Comparison of ENCODE assay signal across 1 cellular context in the genomic region with DNA sequence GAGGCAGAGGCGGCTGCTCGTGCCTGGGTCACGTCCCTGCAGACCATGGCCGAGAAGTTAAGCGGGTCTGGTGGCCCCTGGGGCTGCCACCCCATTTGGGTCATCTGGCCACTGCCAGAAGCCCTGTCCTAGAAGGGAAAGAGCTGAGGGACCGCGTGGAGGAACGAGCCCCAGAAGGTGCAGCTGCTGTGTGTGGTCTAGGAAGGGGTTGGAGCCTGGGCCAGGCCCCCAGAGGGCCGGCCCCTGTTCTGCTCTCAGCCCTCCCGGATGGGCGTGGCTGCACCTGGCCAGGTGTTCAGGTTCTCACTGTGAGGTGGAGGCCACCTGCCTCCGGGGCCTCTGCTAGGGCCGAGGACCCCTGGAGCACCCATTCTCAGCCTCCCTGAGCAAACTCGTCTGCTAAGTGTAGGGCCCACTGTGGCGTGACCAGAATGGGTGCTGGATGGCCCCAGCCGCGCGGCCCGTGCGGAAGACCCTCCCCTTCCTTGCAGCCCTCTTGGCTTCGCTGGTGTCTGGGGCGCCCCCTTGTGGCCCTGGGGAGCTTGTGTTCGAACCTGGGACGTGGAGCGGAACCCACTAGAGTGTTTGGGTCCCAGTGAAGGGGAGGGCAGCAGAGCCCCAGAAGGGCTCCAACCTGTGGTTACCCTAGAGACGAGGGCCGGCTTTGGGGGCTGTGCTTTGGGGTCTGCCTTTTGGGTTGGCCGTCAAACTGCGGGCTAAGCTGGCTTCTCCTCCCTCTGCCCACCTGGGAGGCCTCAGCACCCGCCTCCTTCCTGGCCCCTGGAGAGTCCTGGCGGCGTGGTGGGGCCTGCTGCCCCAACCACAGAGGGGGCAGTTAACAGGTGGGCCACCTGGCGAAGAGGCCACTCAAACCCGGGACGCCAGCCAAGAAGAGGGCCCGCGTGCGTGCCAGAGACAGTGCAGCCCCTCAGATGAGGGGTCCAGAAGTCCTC.
TF ChIP-seq lines count a peak whose summit lies in the region.

No MANE protein-coding gene starts in this region.

TF ChIP-seq in K562, 482 proteins besides CTCF, POLR2A, EP300 and RAD21 (continued from another document and continues in another):
- TF ChIP-seq ZNF174 (CRISPR knock-in tag; IDR thresholded peaks at IDR 0.05) (no peak), ARID3B (CRISPR knock-in tag; IDR thresholded peaks at IDR 0.05; ENCODE audit: borderline replicate concordance) (no peak), ILK (tag; IDR thresholded peaks at IDR 0.05; ENCODE audit: borderline replicate concordance, low read depth) (no peak), BACH1 (tag; IDR thresholded peaks at IDR 0.05) (no peak), MBD2 (IDR thresholded peaks at IDR 0.05; ENCODE audit: borderline replicate concordance, low read depth) (no peak), EHMT2 (IDR thresholded peaks at IDR 0.05) (no peak), SMARCE1 (IDR thresholded peaks at IDR 0.05) (no peak), HNRNPK (IDR thresholded peaks at IDR 0.05; ENCODE audit: low read depth, low read length, poor library complexity, severe bottlenecking) (no peak), HDGF (IDR thresholded peaks at IDR 0.05) (no peak), CBX8 (IDR thresholded peaks at IDR 0.05; ENCODE audit: borderline replicate concordance, extremely low read depth, low read depth, low read length, poor library complexity, severe bottlenecking) (no peak), ZBTB17 (CRISPR knock-in tag; IDR thresholded peaks at IDR 0.05) (peak; percentile 46; the same call in 1 of the 2 replicates), HNRNPLL (IDR thresholded peaks at IDR 0.05; ENCODE audit: low read depth, low read length, poor library complexity, severe bottlenecking) (peak; percentile 28), MYC (IDR thresholded peaks at IDR 0.05; ENCODE audit: low read depth, low read length) (no peak), MYC (CRISPR knock-in tag; IDR thresholded peaks at IDR 0.05; ENCODE audit: borderline replicate concordance, low read depth) (peak; percentile 38; the same call in 1 of the 2 replicates), SP2 (IDR thresholded peaks at IDR 0.05; ENCODE audit: extremely low read depth, low read depth, low read length, poor library complexity, severe bottlenecking) (no peak), NR2C2 (CRISPR knock-in tag; IDR thresholded peaks at IDR 0.05) (no peak), NR2C2 (tag; IDR thresholded peaks at IDR 0.05) (no peak), NCOA4 (IDR thresholded peaks at IDR 0.05; ENCODE audit: partially characterized antibody) (no peak), CREB3 (tag; conservative IDR thresholded peaks at IDR 0.05; ENCODE audit: low read depth) (no peak), TSHZ1 (CRISPR knock-in tag; IDR thresholded peaks at IDR 0.05) (no peak), CREM (IDR thresholded peaks at IDR 0.05; ENCODE audit: low read depth) (peak; percentile 7; the same call in 1 of the 2 replicates), HDAC2 (IDR thresholded peaks at IDR 0.05) (peak; percentile 39; the same call in 1 of the 2 replicates), SFPQ (IDR thresholded peaks at IDR 0.05; ENCODE audit: low read depth, low read length) (no peak), ZBTB26 (CRISPR knock-in tag; IDR thresholded peaks at IDR 0.05) (no peak), ETV6 (IDR thresholded peaks at IDR 0.05; ENCODE audit: borderline replicate concordance in 1 of 2, low read depth in 2 of 2, low read length in 1 of 2) (no peak), ETV6 (CRISPR knock-in tag; IDR thresholded peaks at IDR 0.05; ENCODE audit: borderline replicate concordance) (no peak), GATAD2A (IDR thresholded peaks at IDR 0.05) (no peak), ZNF655 (CRISPR knock-in tag; IDR thresholded peaks at IDR 0.05) (no peak), KAT8 (IDR thresholded peaks at IDR 0.05; ENCODE audit: low read depth) (no peak), CBFB (CRISPR knock-in tag; IDR thresholded peaks at IDR 0.05) (peak; percentile 13; the same call in 1 of the 2 replicates), TEAD4 (IDR thresholded peaks at IDR 0.05; ENCODE audit: low read length) (no peak), TEAD4 (CRISPR knock-in tag; IDR thresholded peaks at IDR 0.05; ENCODE audit: borderline replicate concordance) (no peak), SRSF3 (IDR thresholded peaks at IDR 0.05; ENCODE audit: insufficient read depth, low read length) (no peak), GTF2F1 (IDR thresholded peaks at IDR 0.05; ENCODE audit: low read depth, low read length) (no peak)
- TF ChIP-seq, protein P1, sequence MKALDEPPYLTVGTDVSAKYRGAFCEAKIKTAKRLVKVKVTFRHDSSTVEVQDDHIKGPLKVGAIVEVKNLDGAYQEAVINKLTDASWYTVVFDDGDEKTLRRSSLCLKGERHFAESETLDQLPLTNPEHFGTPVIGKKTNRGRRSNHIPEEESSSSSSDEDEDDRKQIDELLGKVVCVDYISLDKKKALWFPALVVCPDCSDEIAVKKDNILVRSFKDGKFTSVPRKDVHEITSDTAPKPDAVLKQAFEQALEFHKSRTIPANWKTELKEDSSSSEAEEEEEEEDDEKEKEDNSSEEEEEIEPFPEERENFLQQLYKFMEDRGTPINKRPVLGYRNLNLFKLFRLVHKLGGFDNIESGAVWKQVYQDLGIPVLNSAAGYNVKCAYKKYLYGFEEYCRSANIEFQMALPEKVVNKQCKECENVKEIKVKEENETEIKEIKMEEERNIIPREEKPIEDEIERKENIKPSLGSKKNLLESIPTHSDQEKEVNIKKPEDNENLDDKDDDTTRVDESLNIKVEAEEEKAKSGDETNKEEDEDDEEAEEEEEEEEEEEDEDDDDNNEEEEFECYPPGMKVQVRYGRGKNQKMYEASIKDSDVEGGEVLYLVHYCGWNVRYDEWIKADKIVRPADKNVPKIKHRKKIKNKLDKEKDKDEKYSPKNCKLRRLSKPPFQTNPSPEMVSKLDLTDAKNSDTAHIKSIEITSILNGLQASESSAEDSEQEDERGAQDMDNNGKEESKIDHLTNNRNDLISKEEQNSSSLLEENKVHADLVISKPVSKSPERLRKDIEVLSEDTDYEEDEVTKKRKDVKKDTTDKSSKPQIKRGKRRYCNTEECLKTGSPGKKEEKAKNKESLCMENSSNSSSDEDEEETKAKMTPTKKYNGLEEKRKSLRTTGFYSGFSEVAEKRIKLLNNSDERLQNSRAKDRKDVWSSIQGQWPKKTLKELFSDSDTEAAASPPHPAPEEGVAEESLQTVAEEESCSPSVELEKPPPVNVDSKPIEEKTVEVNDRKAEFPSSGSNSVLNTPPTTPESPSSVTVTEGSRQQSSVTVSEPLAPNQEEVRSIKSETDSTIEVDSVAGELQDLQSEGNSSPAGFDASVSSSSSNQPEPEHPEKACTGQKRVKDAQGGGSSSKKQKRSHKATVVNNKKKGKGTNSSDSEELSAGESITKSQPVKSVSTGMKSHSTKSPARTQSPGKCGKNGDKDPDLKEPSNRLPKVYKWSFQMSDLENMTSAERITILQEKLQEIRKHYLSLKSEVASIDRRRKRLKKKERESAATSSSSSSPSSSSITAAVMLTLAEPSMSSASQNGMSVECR (CRISPR knock-in tag; IDR thresholded peaks at IDR 0.05), result peak; percentile 91
- TF ChIP-seq, protein P2, sequence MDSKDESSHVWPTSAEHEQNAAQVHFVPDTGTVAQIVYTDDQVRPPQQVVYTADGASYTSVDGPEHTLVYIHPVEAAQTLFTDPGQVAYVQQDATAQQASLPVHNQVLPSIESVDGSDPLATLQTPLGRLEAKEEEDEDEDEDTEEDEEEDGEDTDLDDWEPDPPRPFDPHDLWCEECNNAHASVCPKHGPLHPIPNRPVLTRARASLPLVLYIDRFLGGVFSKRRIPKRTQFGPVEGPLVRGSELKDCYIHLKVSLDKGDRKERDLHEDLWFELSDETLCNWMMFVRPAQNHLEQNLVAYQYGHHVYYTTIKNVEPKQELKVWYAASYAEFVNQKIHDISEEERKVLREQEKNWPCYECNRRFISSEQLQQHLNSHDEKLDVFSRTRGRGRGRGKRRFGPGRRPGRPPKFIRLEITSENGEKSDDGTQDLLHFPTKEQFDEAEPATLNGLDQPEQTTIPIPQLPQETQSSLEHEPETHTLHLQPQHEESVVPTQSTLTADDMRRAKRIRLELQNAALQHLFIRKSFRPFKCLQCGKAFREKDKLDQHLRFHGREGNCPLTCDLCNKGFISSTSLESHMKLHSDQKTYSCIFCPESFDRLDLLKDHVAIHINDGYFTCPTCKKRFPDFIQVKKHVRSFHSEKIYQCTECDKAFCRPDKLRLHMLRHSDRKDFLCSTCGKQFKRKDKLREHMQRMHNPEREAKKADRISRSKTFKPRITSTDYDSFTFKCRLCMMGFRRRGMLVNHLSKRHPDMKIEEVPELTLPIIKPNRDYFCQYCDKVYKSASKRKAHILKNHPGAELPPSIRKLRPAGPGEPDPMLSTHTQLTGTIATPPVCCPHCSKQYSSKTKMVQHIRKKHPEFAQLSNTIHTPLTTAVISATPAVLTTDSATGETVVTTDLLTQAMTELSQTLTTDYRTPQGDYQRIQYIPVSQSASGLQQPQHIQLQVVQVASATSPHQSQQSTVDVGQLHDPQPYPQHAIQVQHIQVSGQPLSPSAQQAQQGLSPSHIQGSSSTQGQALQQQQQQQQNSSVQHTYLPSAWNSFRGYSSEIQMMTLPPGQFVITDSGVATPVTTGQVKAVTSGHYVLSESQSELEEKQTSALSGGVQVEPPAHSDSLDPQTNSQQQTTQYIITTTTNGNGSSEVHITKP (IDR thresholded peaks at IDR 0.05; ENCODE audit: partially characterized antibody), result no peak
